8 cellular contexts compared by ENCODE assay signal in the genomic region with DNA sequence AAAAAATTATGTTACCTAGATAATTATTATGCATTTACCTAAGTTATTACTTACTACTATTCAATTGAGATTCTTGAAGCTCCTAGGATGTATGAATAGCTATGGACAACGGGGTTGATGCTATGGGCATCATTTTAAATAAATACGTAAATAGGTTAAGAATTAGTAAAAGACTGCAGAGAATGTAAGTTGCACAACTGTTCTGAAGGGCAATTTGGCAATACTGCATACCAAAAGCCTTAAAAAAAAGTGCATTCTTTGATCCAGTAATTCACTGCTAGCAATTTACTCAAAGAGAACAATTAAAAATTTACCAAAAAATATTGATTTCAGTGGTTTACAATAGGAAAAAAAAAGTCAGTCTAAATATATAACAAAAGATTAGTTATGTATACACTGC. TPM values are rescaled to one million over a fixed set of nuclear protein-coding genes. Genes with fewer than 3 reads are reported as not detected.
DNase-seq lines count a peak whose midpoint lies in the region; ATAC-seq, FAIRE-seq and TF ChIP-seq lines count a peak whose summit lies in the region.

No MANE protein-coding gene starts in this region.

- peaks cover 37% of the 10 kb centered on the region for H3K4me1 Mint-ChIP-seq in T-helper 2 cell treated with Interferon-gamma antibody and Interleukin-4, amounts not matched to agents 5 μg/mL and 100 μg/mL, for 36 hours (ENCODE audit: low read depth)

- H3K27ac Mint-ChIP-seq in T-helper 2 cell treated with Interferon-gamma antibody and Interleukin-4, amounts not matched to agents 5 μg/mL and 100 μg/mL, for 36 hours, result no peak overlapping the region

- no peaks in the 10 kb centered on the region for H3K27me3 ChIP-seq in RWPE2 (ENCODE audit: insufficient read depth, poor library complexity, severe bottlenecking)
- no peaks in the 10 kb centered on the region for H3K27me3 ChIP-seq in spleen (replicated peaks in 1 of 7)
- no peaks in the 10 kb centered on the region for H3K27me3 ChIP-seq in colonic mucosa

- H3K4me1 ChIP-seq in RWPE2 (ENCODE audit: insufficient read depth, poor library complexity, severe bottlenecking) (peaks cover 18% of the 10 kb centered on the region), spleen (peaks cover 31 to 89% (median 73%) of the 10 kb centered on the region in 6 donors), colonic mucosa (peaks cover 15% of the 10 kb centered on the region)

- 37 to 63% (median 47%) methylated on average over 2 of the region's 2 CpGs for WGBS in spleen, 5 donors

- H3K36me3 Mint-ChIP-seq in T-helper 2 cell treated with Interferon-gamma antibody and Interleukin-4, amounts not matched to agents 5 μg/mL and 100 μg/mL, for 36 hours (ENCODE audit: low read depth), result peaks cover 51% of the 10 kb centered on the region

- H3K9me3 Mint-ChIP-seq in T-helper 2 cell treated with Interferon-gamma antibody and Interleukin-4, amounts not matched to agents 5 μg/mL and 100 μg/mL, for 36 hours, result no peaks in the 10 kb centered on the region

- ATAC-seq in RWPE2 (ENCODE audit: low read depth), result no peak

- no peak overlapping the region for H3K9ac ChIP-seq in colonic mucosa (ENCODE audit: low read depth in 2 of 2, low read length in 2 of 2)

- TF ChIP-seq CTCF in RWPE2 (IDR thresholded peaks at IDR 0.05; ENCODE audit: poor library complexity, severe bottlenecking), result no peak
- TF ChIP-seq CTCF in epithelial cell of esophagus (IDR thresholded peaks at IDR 0.05; ENCODE audit: insufficient read depth, low read depth, low read length, missing control alignments), result no peak
- TF ChIP-seq CTCF in spleen (IDR thresholded peaks at IDR 0.05 in 8 of 11, conservative IDR thresholded peaks at IDR 0.05 in 3 of 11), result no peak
- no peak for TF ChIP-seq CTCF in colonic mucosa (IDR thresholded peaks at IDR 0.05)

- H3K27ac ChIP-seq in RWPE2 (ENCODE audit: poor library complexity, severe bottlenecking) (peak overlapping the region; percentile 79), spleen (peak overlapping the region in 4 of 8 donors; percentile 97 to 99 (median 97)), colonic mucosa (no peak overlapping the region)

- H3K36me3 ChIP-seq in RWPE2 (ENCODE audit: low read depth) (peaks cover 59% of the 10 kb centered on the region), spleen (peaks cover 0 to 60% (median 37%) of the 10 kb centered on the region in 6 donors), colonic mucosa (no peaks in the 10 kb centered on the region)

- H3K27me3 Mint-ChIP-seq in T-helper 2 cell treated with Interferon-gamma antibody and Interleukin-4, amounts not matched to agents 5 μg/mL and 100 μg/mL, for 36 hours (ENCODE audit: low read depth), result peaks cover 7% of the 10 kb centered on the region

- intact Hi-C loops in spleen (cut with DNase I; ENCODE audit: low total_unique reads), result no loop called here
- intact Hi-C loops in colonic mucosa (cut with DNase I), result no loop called here

- H3K9me3 ChIP-seq in RWPE2 (ENCODE audit: severe bottlenecking) (no peaks in the 10 kb centered on the region), spleen (no peaks in the 10 kb centered on the region), colonic mucosa (no peaks in the 10 kb centered on the region)

- FAIRE-seq in HTR-8/SVneo (lab: Jason Lieb, UNC), result no peak

- no peak for DNase-seq in T-helper 2 cell treated with Interferon-gamma antibody and Interleukin-4, amounts not matched to agents 5 μg/mL and 100 μg/mL, for 36 hours (ENCODE audit: low spot score)
- no peak for DNase-seq in T-helper 2 cell
- DNase-seq in RWPE2 (ENCODE audit: low spot score), result no peak
- peak; percentile 54 for DNase-seq in epithelial cell of esophagus (ENCODE audit: low read depth)
- DNase-seq in spleen, result no peak
- DNase-seq in activated CD4-positive, CD25-positive, alpha-beta regulatory T cell treated with anti-CD3 and anti-CD28 coated beads, Interleukin-2, amount 50 U/mL, for 72 hours, result no peak
- DNase-seq in colonic mucosa, result no peak
- no peak for DNase-seq in HTR-8/SVneo (ENCODE audit: insufficient read length, low spot score)

- H3K4me3 Mint-ChIP-seq in T-helper 2 cell treated with Interferon-gamma antibody and Interleukin-4, amounts not matched to agents 5 μg/mL and 100 μg/mL, for 36 hours, result peak overlapping the region; percentile 100

- H3K4me3 ChIP-seq in RWPE2 (ENCODE audit: severe bottlenecking) (peak overlapping the region; percentile 64), epithelial cell of esophagus (ENCODE audit: low read length) (no peak overlapping the region), spleen (peak overlapping the region in 7 of 8 donors; percentile 86 to 94 (median 89)), colonic mucosa (no peak overlapping the region)

- TF ChIP-seq POLR2A in spleen (IDR thresholded peaks at IDR 0.05), result no peak

RNA-seq across cellular contexts. Expression of gene ARPC5, which starts 3.5 kb away (rescaled TPM):
- total RNA-seq in spleen (100 to 1,000 TPM; 141 to 221 (median 171) TPM), colonic mucosa (100 to 1,000 TPM; 147 to 189 TPM)
- polyA plus RNA-seq in spleen, result 100 to 1,000 TPM; 122 to 208 (median 190) TPM

RNA-seq across cellular contexts. Expression of gene APOBEC4, which starts 21.0 kb away (rescaled TPM):
- not detected for total RNA-seq in spleen
- polyA plus RNA-seq in spleen, result not detected
- total RNA-seq in colonic mucosa, result not detected

RNA-seq across cellular contexts. Expression of gene NCF2, which starts 41.8 kb away (rescaled TPM):
- total RNA-seq in spleen (100 to 1,000 TPM in 5 of 7 donors, 10 to 100 TPM in 2; 62.2 to 232 (median 114) TPM), colonic mucosa (1 to 10 TPM; 2.5 to 9.1 TPM)
- 10 to 100 TPM; 14.9 to 34.7 (median 20.5) TPM for polyA plus RNA-seq in spleen

Comparison
In these comparisons a context has a peak if more than half of its experiments do, and no peak if none do; other contexts are left out.
1. H3K4me3 ChIP-seq: peak in RWPE2 (single experiment) and spleen (7 of 8); none in epithelial cell of esophagus (single experiment) and colonic mucosa (single experiment).
2. RNA of gene NCF2, which starts 41.8 kb away (total RNA-seq): 62.2 to 232 TPM in spleen; 2.5 to 9.1 TPM in colonic mucosa; every median in the first group is over 4 times any median in the second.